ENCODE assay signal across 8 cellular contexts in the genomic region with DNA sequence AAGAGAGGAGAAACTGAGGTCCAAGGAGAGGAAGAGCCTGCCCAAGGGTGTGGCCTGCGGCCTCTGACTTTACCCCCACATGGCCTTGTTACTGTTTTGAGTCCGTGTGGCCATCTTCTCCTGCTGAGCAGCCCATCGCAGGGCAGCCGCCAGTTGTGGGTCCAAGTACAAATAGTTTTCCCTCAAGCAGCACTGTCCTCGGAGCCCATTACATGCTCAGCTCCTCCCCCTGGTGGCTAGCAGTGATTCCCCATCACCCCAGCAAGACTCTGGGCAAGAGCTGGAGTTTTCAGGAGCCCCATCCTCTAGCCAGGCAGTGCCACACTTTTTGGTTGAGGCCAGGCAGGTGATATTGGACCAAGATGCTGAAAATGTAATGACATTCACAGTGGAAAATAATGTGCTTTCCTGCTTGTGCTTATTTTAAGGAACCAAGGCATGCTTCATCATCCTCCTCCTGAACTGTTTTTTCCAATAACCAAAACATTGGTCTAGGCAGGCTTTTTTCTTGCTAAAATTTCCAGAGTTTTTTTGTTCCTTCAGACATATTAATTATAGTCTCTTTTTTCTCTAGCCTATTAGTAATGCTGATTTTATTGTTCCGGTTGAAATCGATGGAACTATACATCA. TPM values are rescaled to one million over a fixed set of nuclear protein-coding genes. Genes with fewer than 3 reads are reported as not detected.
DNase-seq lines count a peak whose midpoint lies in the region; ATAC-seq and TF ChIP-seq lines count a peak whose summit lies in the region.

No MANE protein-coding gene starts in this region.

- H3K4me3 Mint-ChIP-seq in activated CD4-positive, alpha-beta T cell treated with anti-CD3 and anti-CD28 coated beads, Interleukin-2, amount 10 ng/mL, durations not matched to agents 7 days and 5 days: no peak overlapping the region

- DNase-seq in EL: peak; percentile 69
- peak; percentile 43 for DNase-seq in MV-4-11 (lab: John Stamatoyannopoulos, UW)
- peak; percentile 71 for DNase-seq in activated CD4-positive, alpha-beta T cell treated with anti-CD3 and anti-CD28 coated beads, Interleukin-2, amount 10 ng/mL, durations not matched to agents 7 days and 5 days
- DNase-seq in dorsolateral prefrontal cortex: peak in 7 of 10 donors; percentile 51 to 72 (median 68)
- DNase-seq in lung microvascular endothelial cell (ENCODE audit: low read depth in 2 of 2): peak; percentile 75 to 81
- DNase-seq in stimulated activated CD8-positive, alpha-beta memory T cell treated with anti-CD3 and anti-CD28 coated beads, Interleukin-4, amount 100 ng/mL, for 24 hours (ENCODE audit: low read depth): peak; percentile 34

- intact Hi-C loops in dorsolateral prefrontal cortex (cut with DNase I): loop anchor here (1.0 to 5.0 kb wide), 3 partner anchors 60 to 113 kb away; no protein-coding TSS in a partner anchor

- POLR2A ChIA-PET in activated CD4-positive, alpha-beta T cell treated with anti-CD3 and anti-CD28 coated beads, Interleukin-2, amount 10 ng/mL, durations not matched to agents 7 days and 5 days (lab: Charles Lee): interaction anchor here (0.7 kb wide), 1 partner anchor 12 kb away, joined by 3 read pairs; no protein-coding TSS in a partner anchor

- H3K4me1 Mint-ChIP-seq in activated CD4-positive, alpha-beta T cell treated with anti-CD3 and anti-CD28 coated beads, Interleukin-2, amount 10 ng/mL, durations not matched to agents 7 days and 5 days: no peaks in the 10 kb centered on the region

- H3K27ac Mint-ChIP-seq in activated CD4-positive, alpha-beta T cell treated with anti-CD3 and anti-CD28 coated beads, Interleukin-2, amount 10 ng/mL, durations not matched to agents 7 days and 5 days: no peak overlapping the region

- peak; percentile 36 to 92 (median 78) for TF ChIP-seq CTCF in dorsolateral prefrontal cortex (IDR thresholded peaks at IDR 0.05 in 54 of 56, conservative IDR thresholded peaks at IDR 0.05 in 2 of 56; ENCODE audit: low read depth in 1 of 56, partially characterized antibody in 56 of 56)

- no peaks in the 10 kb centered on the region for H3K9me3 Mint-ChIP-seq in activated CD4-positive, alpha-beta T cell treated with anti-CD3 and anti-CD28 coated beads, Interleukin-2, amount 10 ng/mL, durations not matched to agents 7 days and 5 days

- no peaks in the 10 kb centered on the region for H3K36me3 Mint-ChIP-seq in activated CD4-positive, alpha-beta T cell treated with anti-CD3 and anti-CD28 coated beads, Interleukin-2, amount 10 ng/mL, durations not matched to agents 7 days and 5 days (ENCODE audit: low read depth)

- H3K27me3 ChIP-seq in dorsolateral prefrontal cortex: no peaks in the 10 kb centered on the region

- no peaks in the 10 kb centered on the region for H3K27me3 Mint-ChIP-seq in activated CD4-positive, alpha-beta T cell treated with anti-CD3 and anti-CD28 coated beads, Interleukin-2, amount 10 ng/mL, durations not matched to agents 7 days and 5 days

- H3K4me3 ChIP-seq in dorsolateral prefrontal cortex: no peak overlapping the region

- CTCF ChIA-PET in activated CD4-positive, alpha-beta T cell treated with anti-CD3 and anti-CD28 coated beads, Interleukin-2, amount 10 ng/mL, durations not matched to agents 7 days and 5 days (lab: Charles Lee): interaction anchor here (0.6 to 8.5 kb wide), 11 partner anchors 8 to 112 kb away, joined by 3 to 74 read pairs (median 3); no protein-coding TSS in a partner anchor

- ATAC-seq in GM21526 (IDR thresholded peaks at IDR 0.05; ENCODE audit: low FRiP score, unreplicated experiment) (peak; percentile 76), HG02840 (IDR thresholded peaks at IDR 0.05; ENCODE audit: low FRiP score, unreplicated experiment) (no peak)

- peak overlapping the region in 37 of 59 donors; percentile 6 to 92 (median 74) for H3K27ac ChIP-seq in dorsolateral prefrontal cortex

RNA-seq across cellular contexts. Expression of a gene that starts 23.2 kb away (rescaled TPM):
- 10 to 100 TPM; 19.4 to 23.0 TPM for total RNA-seq in activated CD4-positive, alpha-beta T cell treated with anti-CD3 and anti-CD28 coated beads, Interleukin-2, amount 10 ng/mL, durations not matched to agents 7 days and 5 days
- total RNA-seq in dorsolateral prefrontal cortex (10 to 100 TPM in 83 of 120 experiments, 1 to 10 TPM in 37; 5.7 to 23.5 (median 11.1) TPM), lung microvascular endothelial cell (2.8 and 3.1 TPM in 2 replicates)
